ENCODE assay signal across 1 cellular context in genomic region chr15:37581866-37582532, GRCh38.
TF ChIP-seq lines count a peak whose summit lies in the region.

No MANE protein-coding gene starts in this region.

TF ChIP-seq in neural cell, 6 proteins besides CTCF, POLR2A, EP300 and RAD21 (continued from another document):
- TF ChIP-seq REST (IDR thresholded peaks at IDR 0.05; ENCODE audit: borderline replicate concordance) (no peak), MXI1 (conservative IDR thresholded peaks at IDR 0.05; ENCODE audit: poor library complexity, severe bottlenecking) (no peak), TAF1 (IDR thresholded peaks at IDR 0.05; ENCODE audit: low read depth) (no peak)
TF ChIP-seq in neural cell: peak in this region for 0.
